In the genomic region with DNA sequence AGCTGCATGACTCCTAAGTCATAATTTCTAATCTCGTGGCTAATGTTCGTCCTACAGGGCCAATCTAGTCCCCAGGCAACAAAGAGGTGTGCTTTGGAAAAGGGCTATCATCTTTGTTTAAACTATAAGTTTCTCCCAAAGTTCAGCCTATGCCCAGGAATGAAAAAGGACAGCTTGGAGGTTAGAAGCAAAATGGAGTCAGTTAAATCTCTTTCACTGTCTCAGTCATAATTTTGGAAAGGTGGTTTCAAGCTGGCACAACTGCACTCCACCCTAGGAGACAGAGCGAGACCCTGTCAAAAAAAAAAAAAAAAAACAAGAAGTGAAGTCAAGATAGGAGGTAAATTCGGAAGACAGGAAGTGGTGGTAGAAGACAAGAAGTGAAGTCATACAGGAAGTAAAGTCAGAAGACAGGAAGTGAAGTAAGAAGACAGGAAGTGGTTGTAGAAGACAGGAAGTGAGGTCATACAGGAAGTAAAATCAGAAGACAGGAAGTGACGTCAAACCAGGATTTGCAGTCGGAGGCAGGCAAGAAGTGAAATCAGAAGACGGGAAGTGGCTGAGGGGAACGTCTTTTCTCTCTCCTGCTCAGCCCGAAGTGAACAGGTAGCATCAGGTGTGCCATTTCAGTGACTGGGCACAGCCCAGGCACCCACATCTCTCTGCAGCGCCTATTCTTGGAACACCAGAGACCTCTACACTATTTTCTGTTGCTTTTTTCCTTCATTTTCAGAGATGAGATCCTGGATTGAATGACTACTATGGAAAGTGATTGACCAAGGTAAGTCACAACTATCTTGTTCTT, we compare ENCODE assay signal across 1 cellular context.
A peak's percentile ranks its signal among the peaks of the same experiment; 100 is the strongest.
TF ChIP-seq lines count a peak whose summit lies in the region.

No MANE protein-coding gene starts in this region.

TF ChIP-seq in HCT116, 20 proteins besides CTCF, POLR2A, EP300 and RAD21:
- TF ChIP-seq CBX3 (IDR thresholded peaks at IDR 0.05; ENCODE audit: low read depth) = peak; percentile 32; the same call in 1 of the 2 replicates
- peak; percentile 63 for TF ChIP-seq YY1 (IDR thresholded peaks at IDR 0.05; ENCODE audit: extremely low read depth, insufficient replicate concordance, low read depth, low read length)
- peak; percentile 100 for TF ChIP-seq POLR2AphosphoS5 (IDR thresholded peaks at IDR 0.05; ENCODE audit: low read depth, low read length)
- no peak for TF ChIP-seq ZFX (IDR thresholded peaks at IDR 0.05)
- TF ChIP-seq, protein P1, sequence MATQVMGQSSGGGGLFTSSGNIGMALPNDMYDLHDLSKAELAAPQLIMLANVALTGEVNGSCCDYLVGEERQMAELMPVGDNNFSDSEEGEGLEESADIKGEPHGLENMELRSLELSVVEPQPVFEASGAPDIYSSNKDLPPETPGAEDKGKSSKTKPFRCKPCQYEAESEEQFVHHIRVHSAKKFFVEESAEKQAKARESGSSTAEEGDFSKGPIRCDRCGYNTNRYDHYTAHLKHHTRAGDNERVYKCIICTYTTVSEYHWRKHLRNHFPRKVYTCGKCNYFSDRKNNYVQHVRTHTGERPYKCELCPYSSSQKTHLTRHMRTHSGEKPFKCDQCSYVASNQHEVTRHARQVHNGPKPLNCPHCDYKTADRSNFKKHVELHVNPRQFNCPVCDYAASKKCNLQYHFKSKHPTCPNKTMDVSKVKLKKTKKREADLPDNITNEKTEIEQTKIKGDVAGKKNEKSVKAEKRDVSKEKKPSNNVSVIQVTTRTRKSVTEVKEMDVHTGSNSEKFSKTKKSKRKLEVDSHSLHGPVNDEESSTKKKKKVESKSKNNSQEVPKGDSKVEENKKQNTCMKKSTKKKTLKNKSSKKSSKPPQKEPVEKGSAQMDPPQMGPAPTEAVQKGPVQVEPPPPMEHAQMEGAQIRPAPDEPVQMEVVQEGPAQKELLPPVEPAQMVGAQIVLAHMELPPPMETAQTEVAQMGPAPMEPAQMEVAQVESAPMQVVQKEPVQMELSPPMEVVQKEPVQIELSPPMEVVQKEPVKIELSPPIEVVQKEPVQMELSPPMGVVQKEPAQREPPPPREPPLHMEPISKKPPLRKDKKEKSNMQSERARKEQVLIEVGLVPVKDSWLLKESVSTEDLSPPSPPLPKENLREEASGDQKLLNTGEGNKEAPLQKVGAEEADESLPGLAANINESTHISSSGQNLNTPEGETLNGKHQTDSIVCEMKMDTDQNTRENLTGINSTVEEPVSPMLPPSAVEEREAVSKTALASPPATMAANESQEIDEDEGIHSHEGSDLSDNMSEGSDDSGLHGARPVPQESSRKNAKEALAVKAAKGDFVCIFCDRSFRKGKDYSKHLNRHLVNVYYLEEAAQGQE (IDR thresholded peaks at IDR 0.05; ENCODE audit: low read depth) = no peak
- peak; percentile 53 for TF ChIP-seq SP1 (IDR thresholded peaks at IDR 0.05; ENCODE audit: low read depth)
- TF ChIP-seq TCF7L2 (IDR thresholded peaks at IDR 0.05; ENCODE audit: borderline replicate concordance, extremely low read depth, insufficient read depth, insufficient read length) = no peak
- TF ChIP-seq, protein P2, sequence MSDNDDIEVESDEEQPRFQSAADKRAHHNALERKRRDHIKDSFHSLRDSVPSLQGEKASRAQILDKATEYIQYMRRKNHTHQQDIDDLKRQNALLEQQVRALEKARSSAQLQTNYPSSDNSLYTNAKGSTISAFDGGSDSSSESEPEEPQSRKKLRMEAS (IDR thresholded peaks at IDR 0.05) = peak; percentile 46; the same call in 1 of the 2 replicates
- TF ChIP-seq ELF1 (IDR thresholded peaks at IDR 0.05; ENCODE audit: borderline replicate concordance, low read depth) = peak; percentile 84
- peak; percentile 39; the same call in 1 of the 2 replicates for TF ChIP-seq JUND (IDR thresholded peaks at IDR 0.05)
- no peak for TF ChIP-seq ZBTB33 (IDR thresholded peaks at IDR 0.05; ENCODE audit: extremely low read depth, insufficient replicate concordance, low read length)
- TF ChIP-seq ZNF274 (IDR thresholded peaks at IDR 0.05; ENCODE audit: low read depth, low read length) = no peak
- TF ChIP-seq SRF (IDR thresholded peaks at IDR 0.05; ENCODE audit: low read depth) = peak; percentile 48; the same call in 1 of the 2 replicates
- no peak; the same call in 1 of the 2 replicates for TF ChIP-seq CEBPB (IDR thresholded peaks at IDR 0.05; ENCODE audit: low read depth)
- TF ChIP-seq SIN3A (IDR thresholded peaks at IDR 0.05; ENCODE audit: low read depth) = peak; percentile 94
- TF ChIP-seq, protein P3, sequence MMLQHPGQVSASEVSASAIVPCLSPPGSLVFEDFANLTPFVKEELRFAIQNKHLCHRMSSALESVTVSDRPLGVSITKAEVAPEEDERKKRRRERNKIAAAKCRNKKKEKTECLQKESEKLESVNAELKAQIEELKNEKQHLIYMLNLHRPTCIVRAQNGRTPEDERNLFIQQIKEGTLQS (IDR thresholded peaks at IDR 0.05) = no peak
